Comparison of ENCODE assay signal across 1 cellular context in the genomic region with DNA sequence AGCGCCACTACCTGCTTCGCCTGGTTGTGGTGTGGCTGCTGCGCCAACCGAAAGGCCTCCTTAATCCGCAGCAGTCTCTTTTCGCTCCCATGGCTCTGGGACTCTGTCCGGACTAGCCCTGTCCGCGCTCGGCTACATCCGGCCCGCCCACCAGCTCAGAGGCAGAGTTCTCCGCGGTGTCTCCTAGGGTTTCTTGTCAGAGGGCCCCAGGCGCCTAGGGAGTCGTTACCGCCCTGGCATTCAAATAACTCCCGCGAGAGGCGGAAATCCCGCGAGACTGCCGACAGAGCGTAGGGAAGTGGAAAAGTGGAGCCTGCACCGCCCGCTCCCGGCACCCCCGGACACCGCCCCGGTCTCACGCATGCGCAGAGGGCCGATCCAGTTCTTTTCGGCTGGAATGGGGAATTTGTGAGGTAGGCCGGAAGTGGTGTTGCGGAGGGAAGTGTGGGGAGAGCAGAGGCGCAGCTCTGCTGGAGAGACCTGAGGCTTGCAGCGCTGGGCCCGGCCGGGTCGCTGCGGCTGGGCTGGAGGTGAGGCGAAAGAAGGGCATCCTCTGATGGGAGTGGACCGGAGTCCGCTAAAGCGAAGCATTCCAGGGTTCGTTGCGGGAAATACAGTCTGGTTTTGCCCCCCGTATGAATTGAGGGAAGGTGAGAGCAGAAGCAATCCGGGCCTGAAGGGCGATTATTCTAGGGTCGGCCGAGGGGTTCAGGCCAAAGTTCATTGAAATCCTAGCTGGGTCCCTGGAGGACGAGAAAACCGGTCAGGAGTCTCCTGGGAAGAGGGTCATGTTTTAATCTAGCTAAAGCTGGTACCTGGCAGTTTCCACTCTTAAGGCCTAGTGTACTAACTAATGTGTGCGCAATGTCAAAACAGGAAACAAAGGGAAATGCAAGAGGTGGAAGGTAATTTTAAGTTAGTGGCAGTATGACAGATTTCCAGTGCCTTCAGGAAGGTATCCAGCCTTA.
TF ChIP-seq lines count a peak whose summit lies in the region.

Gene FAM200B, plus strand, starts transcription at position 456 of the 968 bp plus-strand sequence. CDS start 5,151 bp downstream, outside the sequence.

TF ChIP-seq in HepG2, 621 proteins besides CTCF, POLR2A, EP300 and RAD21 (continued from another document and continues in another):
- TF ChIP-seq RXRB (CRISPR knock-in tag; IDR thresholded peaks at IDR 0.05; ENCODE audit: borderline replicate concordance) = no peak
- TF ChIP-seq ISX (CRISPR knock-in tag; conservative IDR thresholded peaks at IDR 0.05) = no peak
- no peak for TF ChIP-seq TBX3 (IDR thresholded peaks at IDR 0.05; ENCODE audit: borderline replicate concordance)
- TF ChIP-seq, protein P1, sequence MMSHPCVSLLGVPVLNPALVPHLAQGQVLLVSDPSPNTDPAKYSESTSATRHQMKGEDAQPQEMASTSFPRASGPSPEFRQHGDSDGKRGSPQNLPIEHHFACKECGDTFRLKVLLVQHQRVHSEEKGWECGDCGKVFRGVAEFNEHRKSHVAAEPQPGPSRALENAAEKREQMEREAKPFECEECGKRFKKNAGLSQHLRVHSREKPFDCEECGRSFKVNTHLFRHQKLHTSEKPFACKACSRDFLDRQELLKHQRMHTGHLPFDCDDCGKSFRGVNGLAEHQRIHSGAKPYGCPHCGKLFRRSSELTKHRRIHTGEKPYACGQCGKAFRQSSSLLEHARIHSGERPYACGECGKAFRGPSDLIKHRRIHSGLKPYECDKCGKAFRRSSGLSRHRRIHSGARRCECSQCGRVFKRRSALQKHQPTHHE (CRISPR knock-in tag; IDR thresholded peaks at IDR 0.05; ENCODE audit: borderline replicate concordance) = no peak
- peak; percentile 77; the same call in 1 of the 2 replicates for TF ChIP-seq ZNF337 (CRISPR knock-in tag; IDR thresholded peaks at IDR 0.05; ENCODE audit: borderline replicate concordance, low read depth)
- TF ChIP-seq PAXIP1 (CRISPR knock-in tag; conservative IDR thresholded peaks at IDR 0.05) = peak; percentile 60; the same call in 1 of the 2 replicates
- TF ChIP-seq, protein P2, sequence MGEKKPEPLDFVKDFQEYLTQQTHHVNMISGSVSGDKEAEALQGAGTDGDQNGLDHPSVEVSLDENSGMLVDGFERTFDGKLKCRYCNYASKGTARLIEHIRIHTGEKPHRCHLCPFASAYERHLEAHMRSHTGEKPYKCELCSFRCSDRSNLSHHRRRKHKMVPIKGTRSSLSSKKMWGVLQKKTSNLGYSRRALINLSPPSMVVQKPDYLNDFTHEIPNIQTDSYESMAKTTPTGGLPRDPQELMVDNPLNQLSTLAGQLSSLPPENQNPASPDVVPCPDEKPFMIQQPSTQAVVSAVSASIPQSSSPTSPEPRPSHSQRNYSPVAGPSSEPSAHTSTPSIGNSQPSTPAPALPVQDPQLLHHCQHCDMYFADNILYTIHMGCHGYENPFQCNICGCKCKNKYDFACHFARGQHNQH (CRISPR knock-in tag; IDR thresholded peaks at IDR 0.05) = peak; percentile 60; the same call in 1 of the 2 replicates
- TF ChIP-seq TOPORS (CRISPR knock-in tag; IDR thresholded peaks at IDR 0.05) = 0 out of 2 replicates have a peak, but pooled peaks have one; percentile 70
- no peak for TF ChIP-seq NPAS2 (CRISPR knock-in tag; IDR thresholded peaks at IDR 0.05; ENCODE audit: borderline replicate concordance)
- 0 out of 2 replicates have a peak, but pooled peaks have one; percentile 67 for TF ChIP-seq ZNF274 (CRISPR knock-in tag; IDR thresholded peaks at IDR 0.05)
- peak; percentile 82 for TF ChIP-seq KMT2B (CRISPR knock-in tag; IDR thresholded peaks at IDR 0.05)
- TF ChIP-seq DR1 (CRISPR knock-in tag; IDR thresholded peaks at IDR 0.05) = peak; percentile 92
- TF ChIP-seq, protein P3, sequence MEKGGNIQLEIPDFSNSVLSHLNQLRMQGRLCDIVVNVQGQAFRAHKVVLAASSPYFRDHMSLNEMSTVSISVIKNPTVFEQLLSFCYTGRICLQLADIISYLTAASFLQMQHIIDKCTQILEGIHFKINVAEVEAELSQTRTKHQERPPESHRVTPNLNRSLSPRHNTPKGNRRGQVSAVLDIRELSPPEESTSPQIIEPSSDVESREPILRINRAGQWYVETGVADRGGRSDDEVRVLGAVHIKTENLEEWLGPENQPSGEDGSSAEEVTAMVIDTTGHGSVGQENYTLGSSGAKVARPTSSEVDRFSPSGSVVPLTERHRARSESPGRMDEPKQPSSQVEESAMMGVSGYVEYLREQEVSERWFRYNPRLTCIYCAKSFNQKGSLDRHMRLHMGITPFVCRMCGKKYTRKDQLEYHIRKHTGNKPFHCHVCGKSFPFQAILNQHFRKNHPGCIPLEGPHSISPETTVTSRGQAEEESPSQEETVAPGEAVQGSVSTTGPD (CRISPR knock-in tag; IDR thresholded peaks at IDR 0.05) = no peak
- no peak for TF ChIP-seq ELK4 (CRISPR knock-in tag; IDR thresholded peaks at IDR 0.05; ENCODE audit: borderline replicate concordance)
- peak; percentile 63; the same call in 1 of the 2 replicates for TF ChIP-seq ZNF841 (CRISPR knock-in tag; IDR thresholded peaks at IDR 0.05; ENCODE audit: borderline replicate concordance)
- TF ChIP-seq GTF3A (CRISPR knock-in tag; conservative IDR thresholded peaks at IDR 0.05) = 0 out of 2 replicates have a peak, but pooled peaks have one; percentile 41
- peak; percentile 84; the same call in 1 of the 2 replicates for TF ChIP-seq NRL (CRISPR knock-in tag; IDR thresholded peaks at IDR 0.05; ENCODE audit: borderline replicate concordance)
- no peak; the same call in 1 of the 2 replicates for TF ChIP-seq ZNF589 (CRISPR knock-in tag; conservative IDR thresholded peaks at IDR 0.05)
- no peak for TF ChIP-seq NONO (IDR thresholded peaks at IDR 0.05)
- TF ChIP-seq NONO (CRISPR knock-in tag; conservative IDR thresholded peaks at IDR 0.05) = peak; percentile 90
- TF ChIP-seq MLXIP (CRISPR knock-in tag; IDR thresholded peaks at IDR 0.05; ENCODE audit: borderline replicate concordance) = 0 out of 2 replicates have a peak, but pooled peaks have one; percentile 18
- no peak for TF ChIP-seq ZNF17 (CRISPR knock-in tag; IDR thresholded peaks at IDR 0.05)
- TF ChIP-seq ZBTB44 (CRISPR knock-in tag; IDR thresholded peaks at IDR 0.05) = no peak
- TF ChIP-seq, protein P4, sequence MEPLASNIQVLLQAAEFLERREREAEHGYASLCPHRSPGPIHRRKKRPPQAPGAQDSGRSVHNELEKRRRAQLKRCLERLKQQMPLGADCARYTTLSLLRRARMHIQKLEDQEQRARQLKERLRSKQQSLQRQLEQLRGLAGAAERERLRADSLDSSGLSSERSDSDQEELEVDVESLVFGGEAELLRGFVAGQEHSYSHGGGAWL (CRISPR knock-in tag; IDR thresholded peaks at IDR 0.05) = peak; percentile 71; the same call in 1 of the 2 replicates
- peak; percentile 74 for TF ChIP-seq ZNF143 (CRISPR knock-in tag; IDR thresholded peaks at IDR 0.05)
- peak; percentile 68; the same call in 1 of the 2 replicates for TF ChIP-seq ZNF780A (CRISPR knock-in tag; IDR thresholded peaks at IDR 0.05)
- peak; percentile 60 for TF ChIP-seq SP5 (CRISPR knock-in tag; IDR thresholded peaks at IDR 0.05; ENCODE audit: borderline replicate concordance, low read depth)
- peak; percentile 94 for TF ChIP-seq ZNF687 (CRISPR knock-in tag; IDR thresholded peaks at IDR 0.05)
- TF ChIP-seq ZNF619 (CRISPR knock-in tag; IDR thresholded peaks at IDR 0.05) = peak; percentile 81; the same call in 1 of the 2 replicates
- 0 out of 2 replicates have a peak, but pooled peaks have one; percentile 33 for TF ChIP-seq ZNF331 (CRISPR knock-in tag; IDR thresholded peaks at IDR 0.05)
